ENCODE assay signal across 8 cellular contexts in genomic region chr3:32428092-32429068, GRCh38. TPM values are rescaled to one million over a fixed set of nuclear protein-coding genes. Genes with fewer than 3 reads are reported as not detected.
DNase-seq lines count a peak whose midpoint lies in the region; ATAC-seq, FAIRE-seq and TF ChIP-seq lines count a peak whose summit lies in the region.

No MANE protein-coding gene starts in this region.

- H3K27ac ChIP-seq in gastrocnemius medialis = no peak overlapping the region
- no peak overlapping the region for H3K27ac ChIP-seq in mesendoderm (ENCODE audit: low read depth, low read length)

- no peaks in the 10 kb centered on the region for H3K36me3 ChIP-seq in gastrocnemius medialis
- H3K36me3 ChIP-seq in mesendoderm (ENCODE audit: control insufficient read depth, insufficient read depth, low read length) = no peaks in the 10 kb centered on the region

- H2BK5ac ChIP-seq in mesendoderm (ENCODE audit: low read length) = no peak overlapping the region

- H3K9me3 ChIP-seq in gastrocnemius medialis = no peaks in the 10 kb centered on the region

- H3K4me3 Mint-ChIP-seq in CD14-positive monocyte = no peak overlapping the region
- H3K4me3 Mint-ChIP-seq in activated T-helper 2 cell treated with anti-CD3 and anti-CD28 coated beads, Interferon-gamma antibody, Interleukin-2, Interleukin-4, amounts not matched to agents 10 μg/mL and 5 μg/mL and 100 μg/mL, durations not matched to agents 14 hours and 24 hours and 36 hours (ENCODE audit: low read depth) = peak overlapping the region; percentile 35

- in situ Hi-C loops in gastrocnemius medialis (cut with MboI; ENCODE audit: low sequenced_read_pairs in 4 of 4) = no loop called here

- no peak overlapping the region for H2BK15ac ChIP-seq in mesendoderm (replicated peaks; ENCODE audit: low read depth)

- peaks cover 2 to 12% of the 10 kb centered on the region in 2 donors for H3K36me3 Mint-ChIP-seq in CD14-positive monocyte
- peaks cover 21% of the 10 kb centered on the region for H3K36me3 Mint-ChIP-seq in activated T-helper 2 cell treated with anti-CD3 and anti-CD28 coated beads, Interferon-gamma antibody, Interleukin-2, Interleukin-4, amounts not matched to agents 10 μg/mL and 5 μg/mL and 100 μg/mL, durations not matched to agents 14 hours and 24 hours and 36 hours (ENCODE audit: low read depth)

- ATAC-seq in HG03159 (IDR thresholded peaks at IDR 0.05; ENCODE audit: unreplicated experiment) (peak; percentile 75), gastrocnemius medialis (no peak)

- H3K9ac ChIP-seq in mesendoderm (ENCODE audit: low read length) = no peak overlapping the region

- no peak for TF ChIP-seq POLR2A in gastrocnemius medialis (IDR thresholded peaks at IDR 0.05)

- no peak for TF ChIP-seq CTCF in CD14-positive monocyte (IDR thresholded peaks at IDR 0.05)
- TF ChIP-seq CTCF in gastrocnemius medialis (IDR thresholded peaks at IDR 0.05 in 4 of 5, conservative IDR thresholded peaks at IDR 0.05 in 1 of 5) = no peak

- H3K4me1 Mint-ChIP-seq in CD14-positive monocyte = peaks cover 77% of the 10 kb centered on the region
- H3K4me1 Mint-ChIP-seq in activated T-helper 2 cell treated with anti-CD3 and anti-CD28 coated beads, Interferon-gamma antibody, Interleukin-2, Interleukin-4, amounts not matched to agents 10 μg/mL and 5 μg/mL and 100 μg/mL, durations not matched to agents 14 hours and 24 hours and 36 hours (ENCODE audit: low read depth) = peaks cover 75% of the 10 kb centered on the region

- H3K79me2 ChIP-seq in mesendoderm (ENCODE audit: control insufficient read depth, insufficient read depth, low read length) = peaks cover 10% of the 10 kb centered on the region

- no peak overlapping the region for H3K56ac ChIP-seq in mesendoderm (ENCODE audit: low read length)

- no peaks in the 10 kb centered on the region for H3K27me3 Mint-ChIP-seq in CD14-positive monocyte (ENCODE audit: low read depth in 3 of 3)
- no peaks in the 10 kb centered on the region for H3K27me3 Mint-ChIP-seq in activated T-helper 2 cell treated with anti-CD3 and anti-CD28 coated beads, Interferon-gamma antibody, Interleukin-2, Interleukin-4, amounts not matched to agents 10 μg/mL and 5 μg/mL and 100 μg/mL, durations not matched to agents 14 hours and 24 hours and 36 hours (ENCODE audit: low read depth)

- intact Hi-C loops in CD14-positive monocyte (cut with micrococcal nuclease) = loop anchor here in 1 of 2 donors (5.0 kb wide), 1 partner anchor 36 kb away; the partner anchor contains the start of gene CMTM7
- intact Hi-C loops in activated T-helper 2 cell treated with anti-CD3 and anti-CD28 coated beads, Interferon-gamma antibody, Interleukin-2, Interleukin-4, amounts not matched to agents 10 μg/mL and 5 μg/mL and 100 μg/mL, durations not matched to agents 14 hours and 24 hours and 36 hours (cut with micrococcal nuclease) = loop anchor here (1.0 kb wide), 1 partner anchor 8 kb away; no protein-coding TSS in a partner anchor
- intact Hi-C loops in gastrocnemius medialis (cut with DNase I; ENCODE audit: low total_unique reads) = no loop called here

- H3K4ac ChIP-seq in mesendoderm (ENCODE audit: low read depth, low read length) = no peak overlapping the region

- H3K4me3 ChIP-seq in gastrocnemius medialis = no peak overlapping the region
- no peak overlapping the region for H3K4me3 ChIP-seq in mesendoderm (ENCODE audit: low read length)

- H4K8ac ChIP-seq in mesendoderm (ENCODE audit: low read depth, low read length) = no peak overlapping the region

- no CpG with 5 or more reads among the region's 12 CpGs for WGBS in mesendoderm (ENCODE audit: extremely low coverage, insufficient coverage, low lambda C conversion rate)

- H3K18ac ChIP-seq in mesendoderm (ENCODE audit: low read length) = no peak overlapping the region

- H3K27me3 ChIP-seq in gastrocnemius medialis (no peaks in the 10 kb centered on the region), mesendoderm (ENCODE audit: insufficient read depth, low read length, poor library complexity) (no peaks in the 10 kb centered on the region)

- no peak overlapping the region for H4K5ac ChIP-seq in mesendoderm (ENCODE audit: low read length)

- H3K79me1 ChIP-seq in mesendoderm (ENCODE audit: low read length) = peaks cover 20% of the 10 kb centered on the region

- no peak overlapping the region for H3K23ac ChIP-seq in mesendoderm (ENCODE audit: low read length)

- H2BK120ac ChIP-seq in mesendoderm (ENCODE audit: low read depth, low read length) = no peak overlapping the region

- FAIRE-seq in GM19239 (lab: Jason Lieb, UNC) = peak; percentile 97

- no peak for DNase-seq in CD14-positive monocyte (ENCODE audit: low spot score)
- DNase-seq in GM19239 (ENCODE audit: insufficient read length, low spot score) = peak; percentile 44
- no peak for DNase-seq in activated T-helper 2 cell treated with anti-CD3 and anti-CD28 coated beads, Interferon-gamma antibody, Interleukin-2, Interleukin-4, amounts not matched to agents 10 μg/mL and 5 μg/mL and 100 μg/mL, durations not matched to agents 14 hours and 24 hours and 36 hours (ENCODE audit: low spot score)
- DNase-seq in gastrocnemius medialis = no peak
- no peak for DNase-seq in AG08395 (ENCODE audit: low spot score)
- DNase-seq in GM19238 (ENCODE audit: insufficient read length, low spot score) = no peak
- DNase-seq in mesendoderm = no peak

- H3K4me1 ChIP-seq in gastrocnemius medialis (peaks cover 10 to 18% of the 10 kb centered on the region in 2 donors), mesendoderm (ENCODE audit: control insufficient read depth, low read depth, low read length) (no peaks in the 10 kb centered on the region)

- H3K4me2 ChIP-seq in mesendoderm (ENCODE audit: low read length) = no peak overlapping the region

- H3K27ac Mint-ChIP-seq in CD14-positive monocyte = peak overlapping the region; percentile 47 to 87 (median 66)
- H3K27ac Mint-ChIP-seq in activated T-helper 2 cell treated with anti-CD3 and anti-CD28 coated beads, Interferon-gamma antibody, Interleukin-2, Interleukin-4, amounts not matched to agents 10 μg/mL and 5 μg/mL and 100 μg/mL, durations not matched to agents 14 hours and 24 hours and 36 hours = peak overlapping the region; percentile 82

- H2AK5ac ChIP-seq in mesendoderm (ENCODE audit: low read length) = no peak overlapping the region

- peaks cover 0 to 2% (median 0%) of the 10 kb centered on the region in 7 donors for H3K9me3 Mint-ChIP-seq in CD14-positive monocyte
- H3K9me3 Mint-ChIP-seq in activated T-helper 2 cell treated with anti-CD3 and anti-CD28 coated beads, Interferon-gamma antibody, Interleukin-2, Interleukin-4, amounts not matched to agents 10 μg/mL and 5 μg/mL and 100 μg/mL, durations not matched to agents 14 hours and 24 hours and 36 hours = no peaks in the 10 kb centered on the region

RNA-seq across cellular contexts. Expression of gene CMTM7, which starts 36.7 kb away (rescaled TPM):
- 100 to 1,000 TPM; 146 to 148 TPM for polyA plus RNA-seq in CD14-positive monocyte
- 60.0 and 60.9 TPM in 2 replicates for total RNA-seq in activated T-helper 2 cell treated with anti-CD3 and anti-CD28 coated beads, Interferon-gamma antibody, Interleukin-2, Interleukin-4, amounts not matched to agents 10 μg/mL and 5 μg/mL and 100 μg/mL, durations not matched to agents 14 hours and 24 hours and 36 hours
- 1 to 10 TPM; 1.1 to 3.3 (median 1.7) TPM for total RNA-seq in gastrocnemius medialis
- polyA plus RNA-seq in mesendoderm (2013, experiment 1 of 2) = 62.8 TPM
- polyA plus RNA-seq in mesendoderm (2013, experiment 2 of 2) = 61.0 TPM

Comparison
In these comparisons a context has a peak if more than half of its experiments do, and no peak if none do; other contexts are left out.
1. RNA of gene CMTM7, which starts 36.7 kb away (total RNA-seq): 60.0 to 60.9 TPM in activated T-helper 2 cell treated with anti-CD3 and anti-CD28 coated beads, Interferon-gamma antibody, Interleukin-2, Interleukin-4, amounts not matched to agents 10 μg/mL and 5 μg/mL and 100 μg/mL, durations not matched to agents 14 hours and 24 hours and 36 hours; 1.1 to 3.3 TPM in gastrocnemius medialis; every median in the first group is over 10 times any median in the second.